8 cellular contexts compared by ENCODE assay signal in the genomic region with DNA sequence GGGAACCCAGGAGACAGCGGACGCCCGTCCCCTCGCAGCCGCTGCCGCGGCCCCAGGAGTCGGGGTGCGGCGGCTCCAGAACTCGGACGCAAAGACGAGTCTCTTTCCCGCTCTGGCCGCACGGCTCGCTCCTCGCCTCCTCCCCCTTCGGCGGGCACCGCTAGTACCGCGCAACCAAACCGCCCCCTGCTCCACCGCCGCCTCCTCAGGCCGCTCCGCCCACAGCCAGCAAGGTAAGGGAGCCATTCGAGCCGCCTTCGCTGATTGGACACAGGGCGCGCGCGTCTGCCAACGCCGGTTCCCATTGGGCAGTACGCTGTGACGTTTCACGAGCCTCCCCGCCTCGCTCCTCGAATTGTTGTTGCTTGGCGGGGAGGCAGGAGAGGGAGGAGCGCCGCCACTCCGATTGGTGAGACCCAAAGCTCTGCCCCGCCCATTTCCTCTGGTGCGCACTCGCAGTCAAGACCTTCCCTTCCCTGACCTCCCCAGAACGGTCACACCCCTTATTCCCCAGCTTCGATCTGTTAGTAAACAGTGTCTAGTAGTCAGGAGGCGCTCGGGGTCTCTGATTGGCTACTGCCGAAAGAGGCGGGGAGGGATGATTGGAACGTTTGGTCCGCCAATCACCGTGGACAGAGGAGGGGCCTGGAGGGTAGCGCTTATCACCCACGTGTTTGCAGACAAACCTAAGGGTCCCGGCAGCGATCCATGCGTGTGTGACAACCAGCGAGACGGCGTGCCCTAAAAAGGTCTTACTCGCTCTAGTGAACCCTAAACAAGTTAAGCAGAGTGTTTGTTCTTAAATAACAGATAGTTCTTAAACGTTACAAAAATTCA. TPM values are rescaled to one million over a fixed set of nuclear protein-coding genes. Genes with fewer than 3 reads are reported as not detected.
DNase-seq lines count a peak whose midpoint lies in the region; ATAC-seq, FAIRE-seq and TF ChIP-seq lines count a peak whose summit lies in the region.

RPS6KA5 (minus strand) TSS at position 170 of the 837 bp plus-strand sequence. CDS start 207 bp downstream, outside the sequence.

- no peak for TF ChIP-seq CTCF in BE2C (IDR thresholded peaks at IDR 0.05; ENCODE audit: low read depth, low read length)

- FAIRE-seq in colon (lab: Jason Lieb, UNC) = peak; percentile 97

- peak; percentile 84 for ATAC-seq in HG03460 (IDR thresholded peaks at IDR 0.05; ENCODE audit: unreplicated experiment)

- H3K9me3 ChIP-seq in BE2C = no peaks in the 10 kb centered on the region

- H3K36me3 ChIP-seq in BE2C = no peaks in the 10 kb centered on the region

- peaks cover 3% of the 10 kb centered on the region; the same call in 1 of the 2 replicates for H3K4me1 ChIP-seq in BE2C

- no peaks in the 10 kb centered on the region for H3K27me3 ChIP-seq in BE2C

- peak within 1 kb of the TSS; percentile 74 for H3K4me3 ChIP-seq in BE2C (ENCODE audit: low read depth, low read length)

- DNase-seq in BE2C (peak; percentile 100), GM19240 (ENCODE audit: insufficient read length, low spot score) (peak; percentile 90), NCI-H526 (lab: John Stamatoyannopoulos, UW) (peak; percentile 100), kidney tubule cell (ENCODE audit: low spot score) (peak; percentile 100)
- peak; percentile 100 for DNase-seq in activated CD4-positive, alpha-beta T cell treated with anti-CD3 and anti-CD28 coated beads for 48 hours
- DNase-seq in stimulated activated CD4-positive, alpha-beta T cell treated with anti-CD3 and anti-CD28 coated beads, Interleukin-1b, Interleukin-23, amount 100 ng/mL, for 24 hours (ENCODE audit: low read depth in 4 of 4, low spot score in 1 of 4) = peak; percentile 97 to 100 (median 98)

RNA-seq across cellular contexts. Expression of gene RPS6KA5, which starts in this region (rescaled TPM):
- polyA plus RNA-seq in BE2C (2012; ENCODE audit: insufficient read depth, insufficient read length, low read depth) = 1.1 TPM

Comparison
In these comparisons a context has a peak if more than half of its experiments do, and no peak if none do; other contexts are left out.
1. Peak in every context shown above with its lines: DNase-seq, ATAC-seq and H3K4me3 ChIP-seq.